Comparison of ENCODE assay signal across 31 cellular contexts in genomic region chr13:37942929-37943328, GRCh38.
"Had no signal": no experiment of that assay in that cellular context is flagged by ENCODE, and none has a peak within 500 bp of the region (broad histone marks: within the 10 kb centered on the region; RNA-seq: fewer than 3 reads in every experiment).

No MANE protein-coding gene starts in this region.

- H3K4me1 Mint-ChIP-seq: activated CD4-positive, alpha-beta memory T cell treated with anti-CD3 and anti-CD28 coated beads, Interleukin-2, amount 10 ng/mL, durations not matched to agents 7 days and 5 days; activated CD4-positive, alpha-beta T cell treated with anti-CD3 and anti-CD28 coated beads, Interleukin-2, amount 10 ng/mL, durations not matched to agents 7 days and 5 days; activated naive CD4-positive, alpha-beta T cell treated with anti-CD3 and anti-CD28 coated beads, Interleukin-2, amount 10 ng/mL, durations not matched to agents 7 days and 5 days; activated naive CD8-positive, alpha-beta T cell treated with anti-CD3 and anti-CD28 coated beads, Interleukin-2, amount 10 ng/mL, durations not matched to agents 7 days and 5 days; brain; T-helper 17 cell had no signal

- H3K4me3 Mint-ChIP-seq: activated CD4-positive, alpha-beta memory T cell treated with anti-CD3 and anti-CD28 coated beads, Interleukin-2, amount 10 ng/mL, durations not matched to agents 7 days and 5 days; activated CD4-positive, alpha-beta T cell treated with anti-CD3 and anti-CD28 coated beads, Interleukin-2, amount 10 ng/mL, durations not matched to agents 7 days and 5 days; activated naive CD4-positive, alpha-beta T cell treated with anti-CD3 and anti-CD28 coated beads, Interleukin-2, amount 10 ng/mL, durations not matched to agents 7 days and 5 days; activated naive CD8-positive, alpha-beta T cell treated with anti-CD3 and anti-CD28 coated beads, Interleukin-2, amount 10 ng/mL, durations not matched to agents 7 days and 5 days; activated T-cell treated with anti-CD3 and anti-CD28 coated beads, Interleukin-2, amount 50 U/mL, for 24 hours; activated T-cell treated with anti-CD3 and anti-CD28 coated beads, Interleukin-2, amount 50 U/mL, for 72 hours; brain; endodermal cell; T-helper 17 cell; T-helper 2 cell treated with Interferon-gamma antibody and Interleukin-4, amounts not matched to agents 5 μg/mL and 100 μg/mL, for 36 hours had no signal

- H3K27me3 Mint-ChIP-seq: activated CD4-positive, alpha-beta memory T cell treated with anti-CD3 and anti-CD28 coated beads, Interleukin-2, amount 10 ng/mL, durations not matched to agents 7 days and 5 days; activated CD4-positive, alpha-beta T cell treated with anti-CD3 and anti-CD28 coated beads, Interleukin-2, amount 10 ng/mL, durations not matched to agents 7 days and 5 days; activated naive CD4-positive, alpha-beta T cell treated with anti-CD3 and anti-CD28 coated beads, Interleukin-2, amount 10 ng/mL, durations not matched to agents 7 days and 5 days; activated naive CD8-positive, alpha-beta T cell treated with anti-CD3 and anti-CD28 coated beads, Interleukin-2, amount 10 ng/mL, durations not matched to agents 7 days and 5 days; activated T-cell treated with anti-CD3 and anti-CD28 coated beads, Interleukin-2, amount 50 U/mL, for 24 hours; T-helper 17 cell had no signal

- H3K27ac Mint-ChIP-seq: activated CD4-positive, alpha-beta memory T cell treated with anti-CD3 and anti-CD28 coated beads, Interleukin-2, amount 10 ng/mL, durations not matched to agents 7 days and 5 days; activated CD4-positive, alpha-beta T cell treated with anti-CD3 and anti-CD28 coated beads, Interleukin-2, amount 10 ng/mL, durations not matched to agents 7 days and 5 days; activated naive CD4-positive, alpha-beta T cell treated with anti-CD3 and anti-CD28 coated beads, Interleukin-2, amount 10 ng/mL, durations not matched to agents 7 days and 5 days; activated naive CD4-positive, alpha-beta T cell treated with anti-CD3 and anti-CD28 coated beads, Interleukin-2, amount 50 U/mL, for 72 hours; activated naive CD8-positive, alpha-beta T cell treated with anti-CD3 and anti-CD28 coated beads, Interleukin-2, amount 10 ng/mL, durations not matched to agents 7 days and 5 days; activated T-cell treated with anti-CD3 and anti-CD28 coated beads, Interleukin-2, amount 50 U/mL, for 24 hours; activated T-cell treated with anti-CD3 and anti-CD28 coated beads, Interleukin-2, amount 50 U/mL, for 72 hours; brain; endodermal cell; T-helper 17 cell; T-helper 2 cell treated with Interferon-gamma antibody and Interleukin-4, amounts not matched to agents 5 μg/mL and 100 μg/mL, for 36 hours had no signal

- DNase-seq: activated CD4-positive, alpha-beta memory T cell treated with anti-CD3 and anti-CD28 coated beads, Interleukin-2, amount 10 ng/mL, durations not matched to agents 7 days and 5 days; activated CD4-positive, alpha-beta T cell treated with anti-CD3 and anti-CD28 coated beads for 4 hours; activated CD4-positive, alpha-beta T cell treated with anti-CD3 and anti-CD28 coated beads, Interleukin-2, amount 10 ng/mL, durations not matched to agents 7 days and 5 days; activated CD4-positive, alpha-beta T cell treated with anti-CD3 and anti-CD28 coated beads, Interleukin-2, amount 50 U/mL, for 4 hours; activated CD4-positive, CD25-positive, alpha-beta regulatory T cell; activated CD4-positive, CD25-positive, alpha-beta regulatory T cell treated with anti-CD3 and anti-CD28 coated beads, Interleukin-2, amount 50 U/mL, for 72 hours; activated CD8-positive, alpha-beta memory T cell treated with anti-CD3 and anti-CD28 coated beads, Interleukin-2, amount 50 U/mL, for 48 hours; activated gamma-delta T cell; activated naive CD4-positive, alpha-beta T cell; activated naive CD4-positive, alpha-beta T cell treated with anti-CD3 and anti-CD28 coated beads, Interleukin-2, amount 10 ng/mL, durations not matched to agents 7 days and 5 days; activated naive CD8-positive, alpha-beta T cell treated with anti-CD3 and anti-CD28 coated beads, Interleukin-2, amount 10 ng/mL, durations not matched to agents 7 days and 5 days; activated T-cell treated with anti-CD3 and anti-CD28 coated beads for 4 hours; activated T-cell treated with anti-CD3 and anti-CD28 coated beads, Interleukin-2, amount 50 U/mL, for 24 hours; activated T-cell treated with anti-CD3 and anti-CD28 coated beads, Interleukin-2, amount 50 U/mL, for 72 hours; central memory CD4-positive, alpha-beta T cell; cerebellar nuclear complex; colonic mucosa; effector memory CD4-positive, alpha-beta T cell; endodermal cell; foreskin fibroblast; gastrocnemius medialis; glutamatergic neuron; heart left ventricle; T-helper 1 cell; T-helper 17 cell; T1000; WERI-Rb-1 had no signal

- ATAC-seq: activated naive CD4-positive, alpha-beta T cell treated with anti-CD3 and anti-CD28 coated beads, Interleukin-2, amount 50 U/mL, for 72 hours; activated T-cell treated with anti-CD3 and anti-CD28 coated beads, Interleukin-2, amount 50 U/mL, for 72 hours; esophagus mucosa; gastrocnemius medialis; heart left ventricle; T-helper 17 cell had no signal

- H3K36me3 Mint-ChIP-seq: activated naive CD4-positive, alpha-beta T cell treated with anti-CD3 and anti-CD28 coated beads, Interleukin-2, amount 10 ng/mL, durations not matched to agents 7 days and 5 days; activated naive CD4-positive, alpha-beta T cell treated with anti-CD3 and anti-CD28 coated beads, Interleukin-2, amount 50 U/mL, for 72 hours; activated naive CD8-positive, alpha-beta T cell treated with anti-CD3 and anti-CD28 coated beads, Interleukin-2, amount 10 ng/mL, durations not matched to agents 7 days and 5 days; brain had no signal

- H3K9me3 Mint-ChIP-seq: activated CD4-positive, alpha-beta memory T cell treated with anti-CD3 and anti-CD28 coated beads, Interleukin-2, amount 10 ng/mL, durations not matched to agents 7 days and 5 days; activated naive CD8-positive, alpha-beta T cell treated with anti-CD3 and anti-CD28 coated beads, Interleukin-2, amount 10 ng/mL, durations not matched to agents 7 days and 5 days; brain; endodermal cell had no signal
